ENCODE assay signal across 9 cellular contexts in genomic region chr2:239291505-239292350, GRCh38.
DNase-seq lines count a peak whose midpoint lies in the region; ATAC-seq and TF ChIP-seq lines count a peak whose summit lies in the region.
"Had no signal": no experiment of that assay in that cellular context is flagged by ENCODE, and none has a peak within 500 bp of the region (broad histone marks: within the 10 kb centered on the region; RNA-seq: fewer than 3 reads in every experiment).

No MANE protein-coding gene starts in this region.

- TF ChIP-seq CTCF in WTC11 (IDR thresholded peaks at IDR 0.05): no peak
- TF ChIP-seq CTCF in spleen (IDR thresholded peaks at IDR 0.05 in 8 of 11, conservative IDR thresholded peaks at IDR 0.05 in 3 of 11): no peak
- TF ChIP-seq CTCF in hepatocyte (IDR thresholded peaks at IDR 0.05; ENCODE audit: poor library complexity): no peak

- no peaks in the 10 kb centered on the region for H3K36me3 Mint-ChIP-seq in WTC11

- H3K27ac ChIP-seq in HUES6 (ENCODE audit: low read depth, low read length) (peak overlapping the region; percentile 85), spleen (no peak overlapping the region), hepatocyte (no peak overlapping the region)

- ATAC-seq in WTC11 (peak; percentile 92), GM19328 (IDR thresholded peaks at IDR 0.05; ENCODE audit: unreplicated experiment) (no peak)

- H3K27me3 Mint-ChIP-seq in WTC11 (ENCODE audit: low read depth): no peaks in the 10 kb centered on the region

- H3K4me3 ChIP-seq in HUES6 (ENCODE audit: low read depth, low read length): peak overlapping the region; percentile 34
- no peak overlapping the region for H3K4me3 ChIP-seq in iPS-15b (ENCODE audit: low read depth, low read length)
- no peak overlapping the region for H3K4me3 ChIP-seq in spleen
- H3K4me3 ChIP-seq in hepatocyte: no peak overlapping the region

- H3K4me1 Mint-ChIP-seq in WTC11: peaks cover 88% of the 10 kb centered on the region

- peak overlapping the region; percentile 62 for H3K9ac ChIP-seq in HUES6 (ENCODE audit: low read length)
- H3K9ac ChIP-seq in iPS-15b (ENCODE audit: low read depth, low read length): peak overlapping the region; percentile 37

- H3K9me3 Mint-ChIP-seq in WTC11: no peaks in the 10 kb centered on the region
- H3K9me3 Mint-ChIP-seq: activated T-cell treated with anti-CD3 and anti-CD28 coated beads, Interleukin-2, amount 50 U/mL, for 24 hours had no signal

- WGBS in spleen, 5 donors: 89 to 94% (median 89%) methylated on average over 18 to 29 of the region's 29 CpGs
- WGBS in hepatocyte (ENCODE audit: low lambda C conversion rate, missing lambda C conversion rate): 88% methylated on average over 22 of the region's 29 CpGs

- H3K9me3 ChIP-seq in HUES6 (ENCODE audit: control insufficient read depth, insufficient read depth, low read depth, low read length) (no peaks in the 10 kb centered on the region), iPS-15b (ENCODE audit: control insufficient read depth, insufficient read depth, low read length) (no peaks in the 10 kb centered on the region), spleen (no peaks in the 10 kb centered on the region), hepatocyte (ENCODE audit: low read depth) (no peaks in the 10 kb centered on the region)

- peak overlapping the region; percentile 35 for H3K4me3 Mint-ChIP-seq in WTC11
- H3K4me3 Mint-ChIP-seq: activated T-cell treated with anti-CD3 and anti-CD28 coated beads, Interleukin-2, amount 50 U/mL, for 24 hours had no signal

- no peak for TF ChIP-seq POLR2A in spleen (IDR thresholded peaks at IDR 0.05)

- CTCF ChIA-PET in WTC11 (lab: Charles Lee): interaction anchor here (0.8 to 1.9 kb wide), 4 partner anchors 12 to 100 kb away, joined by 3 to 5 read pairs (median 4); no protein-coding TSS in a partner anchor

- H3K27ac Mint-ChIP-seq in WTC11: peak overlapping the region; percentile 80
- H3K27ac Mint-ChIP-seq: activated T-cell treated with anti-CD3 and anti-CD28 coated beads, Interleukin-2, amount 50 U/mL, for 24 hours had no signal

- H3K4me1 ChIP-seq in HUES6 (ENCODE audit: control insufficient read depth, insufficient read depth, low read length): peaks cover 73% of the 10 kb centered on the region
- peaks cover 24% of the 10 kb centered on the region for H3K4me1 ChIP-seq in iPS-15b (ENCODE audit: control insufficient read depth, insufficient read depth, low read length)
- H3K4me1 ChIP-seq in spleen: peaks cover 22 to 98% (median 75%) of the 10 kb centered on the region in 6 donors
- H3K4me1 ChIP-seq in hepatocyte (ENCODE audit: insufficient read depth): peaks cover 44% of the 10 kb centered on the region

- H4K20me1 ChIP-seq in hepatocyte (ENCODE audit: insufficient read depth, poor library complexity, severe bottlenecking): peaks cover 5% of the 10 kb centered on the region

- no peaks in the 10 kb centered on the region for H3K9me2 ChIP-seq in hepatocyte (replicated peaks; ENCODE audit: insufficient read depth)

- DNase-seq in WTC11 (ENCODE audit: low spot score) (peak; percentile 86), spleen (peak; percentile 79), hepatocyte (ENCODE audit: low spot score) (no peak), HuH-7.5 (ENCODE audit: low spot score) (no peak), NOMO-1 (lab: John Stamatoyannopoulos, UW; ENCODE audit: unreplicated experiment in 2 of 2) (no peak)
- DNase-seq: activated T-cell treated with anti-CD3 and anti-CD28 coated beads, Interleukin-2, amount 50 U/mL, for 24 hours had no signal

- H2AFZ ChIP-seq in hepatocyte: no peak overlapping the region

- no peaks in the 10 kb centered on the region for H3K36me3 ChIP-seq in HUES6 (ENCODE audit: control insufficient read depth, insufficient read depth, low read length)
- peaks cover 2% of the 10 kb centered on the region for H3K36me3 ChIP-seq in iPS-15b (ENCODE audit: control insufficient read depth, insufficient read depth, low read length)
- H3K36me3 ChIP-seq in spleen: peaks cover 0 to 5% (median 0%) of the 10 kb centered on the region in 6 donors
- no peaks in the 10 kb centered on the region for H3K36me3 ChIP-seq in hepatocyte (replicated peaks; ENCODE audit: insufficient read depth, low read depth)

- intact Hi-C loops in spleen (cut with DNase I; ENCODE audit: low total_unique reads): no loop called here

- no peaks in the 10 kb centered on the region for H3K27me3 ChIP-seq in HUES6 (ENCODE audit: control insufficient read depth, insufficient read depth, low read length)
- no peaks in the 10 kb centered on the region for H3K27me3 ChIP-seq in iPS-15b (ENCODE audit: control insufficient read depth, insufficient read depth, low read length)
- no peaks in the 10 kb centered on the region for H3K27me3 ChIP-seq in spleen (replicated peaks in 1 of 7)
- no peaks in the 10 kb centered on the region for H3K27me3 ChIP-seq in hepatocyte

- H3K4me2 ChIP-seq in hepatocyte: no peak overlapping the region

- peaks cover 76% of the 10 kb centered on the region for H3K79me2 ChIP-seq in hepatocyte

- POLR2A ChIA-PET in WTC11 (lab: Charles Lee): interaction anchor here (0.9 kb wide), 1 partner anchor 109 kb away, joined by 4 read pairs; the partner anchor contains the start of gene HDAC4

TF ChIP-seq in WTC11, 78 proteins besides CTCF, POLR2A, EP300 and RAD21:
- TF ChIP-seq TCF7 (CRISPR knock-in tag; IDR thresholded peaks at IDR 0.05; ENCODE audit: low read depth): no peak
- TF ChIP-seq ZNF121 (CRISPR knock-in tag; IDR thresholded peaks at IDR 0.05): 0 out of 2 replicates have a peak, but pooled peaks have one; percentile 59
- no peak for TF ChIP-seq ZNF416 (CRISPR knock-in tag; IDR thresholded peaks at IDR 0.05)
- TF ChIP-seq ETV6 (CRISPR knock-in tag; IDR thresholded peaks at IDR 0.05): peak; percentile 56; the same call in 1 of the 2 replicates
- TF ChIP-seq ZNF423 (CRISPR knock-in tag; IDR thresholded peaks at IDR 0.05): peak; percentile 69
- 0 out of 2 replicates have a peak, but pooled peaks have one; percentile 27 for TF ChIP-seq FOXP4 (CRISPR knock-in tag; IDR thresholded peaks at IDR 0.05)

Comparison
In these comparisons a context has a peak if more than half of its experiments do, and no peak if none do; other contexts are left out.
1. DNase-seq: peak in WTC11 (single experiment) and spleen (single experiment); none in hepatocyte (single experiment), HuH-7.5 (single experiment) and NOMO-1 (0 of 2).